Comparison of ENCODE assay signal across 7 cellular contexts in the genomic region with DNA sequence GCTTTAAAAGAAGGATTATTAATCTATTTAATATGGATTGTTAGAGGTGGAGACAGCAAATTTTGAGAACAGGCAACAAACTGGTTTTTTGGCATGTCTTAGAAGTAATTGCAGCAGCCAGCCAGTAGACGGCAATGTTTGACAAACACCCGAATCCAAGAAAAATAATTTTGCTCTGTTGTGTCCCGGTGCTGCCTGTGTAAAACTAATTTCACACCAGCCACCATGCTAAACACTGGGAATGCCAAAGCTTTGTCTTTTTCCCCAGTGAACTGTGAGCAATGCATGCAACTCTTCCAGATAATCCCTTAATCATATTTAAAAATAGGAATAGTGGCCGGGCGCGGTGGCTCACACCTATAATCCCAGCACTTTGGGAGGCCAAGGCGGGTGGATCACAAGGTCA. TPM values are rescaled to one million over a fixed set of nuclear protein-coding genes. Genes with fewer than 3 reads are reported as not detected.
DNase-seq lines count a peak whose midpoint lies in the region; ATAC-seq and TF ChIP-seq lines count a peak whose summit lies in the region.

No MANE protein-coding gene starts in this region.

- H3K27me3 Mint-ChIP-seq in endodermal cell (ENCODE audit: insufficient read depth): no peaks in the 10 kb centered on the region
- peaks cover 8% of the 10 kb centered on the region for H3K27me3 Mint-ChIP-seq in nephron (ENCODE audit: low read depth)

- WGBS in endodermal cell (ENCODE audit: insufficient coverage in 1 of 2, insufficient read length in 1 of 2), 2 experiments: 14 to 62% methylated on average over 2 to 7 of the region's 7 CpGs

- H3K9me2 ChIP-seq in OCI-LY1 (ENCODE audit: low read depth, low read length): no peaks in the 10 kb centered on the region

- no peaks in the 10 kb centered on the region for H3K9me3 ChIP-seq in OCI-LY1 (ENCODE audit: low read length)
- no peaks in the 10 kb centered on the region for H3K9me3 ChIP-seq in endodermal cell (ENCODE audit: control insufficient read depth, low read length)

- H3K9me3 Mint-ChIP-seq in endodermal cell (no peaks in the 10 kb centered on the region), nephron (no peaks in the 10 kb centered on the region)

- H3K4me3 ChIP-seq in OCI-LY1 (ENCODE audit: low read depth, low read length, poor library complexity, severe bottlenecking) (no peak overlapping the region), endodermal cell (ENCODE audit: low read length) (no peak overlapping the region)

- no peak overlapping the region for H3K4me2 ChIP-seq in OCI-LY1 (ENCODE audit: low read length)

- no peak overlapping the region for H3K27ac Mint-ChIP-seq in endodermal cell
- no peak overlapping the region for H3K27ac Mint-ChIP-seq in nephron

- ATAC-seq in GM18505 (IDR thresholded peaks at IDR 0.05; ENCODE audit: unreplicated experiment): peak; percentile 82
- peak; percentile 56 for ATAC-seq in HG03095 (IDR thresholded peaks at IDR 0.05; ENCODE audit: unreplicated experiment)

- no peaks in the 10 kb centered on the region for H3K27me3 ChIP-seq in OCI-LY1 (ENCODE audit: insufficient read depth, low read length)
- no peaks in the 10 kb centered on the region for H3K27me3 ChIP-seq in endodermal cell (ENCODE audit: control insufficient read depth, insufficient read depth, low read length, poor library complexity, severe bottlenecking)

- TF ChIP-seq CTCF in OCI-LY1 (IDR thresholded peaks at IDR 0.05; ENCODE audit: low read length): peak; percentile 75
- TF ChIP-seq CTCF in endodermal cell (conservative IDR thresholded peaks at IDR 0.05): peak; percentile 95
- peak; percentile 85 to 86 (median 86) for TF ChIP-seq CTCF in nephron (IDR thresholded peaks at IDR 0.05; ENCODE audit: unreplicated experiment in 3 of 3)

- peaks cover 9% of the 10 kb centered on the region for H3K4me1 Mint-ChIP-seq in endodermal cell
- H3K4me1 Mint-ChIP-seq in nephron: peaks cover 11% of the 10 kb centered on the region

- H3K4me1 ChIP-seq in OCI-LY1 (ENCODE audit: insufficient read depth, low read length, severe bottlenecking): no peaks in the 10 kb centered on the region
- H3K4me1 ChIP-seq in endodermal cell (ENCODE audit: control insufficient read depth, insufficient read depth, low read length): peaks cover 1% of the 10 kb centered on the region

- DNase-seq in D341Med (ENCODE audit: low spot score) (peak; percentile 64), endodermal cell (peak; percentile 85), T-helper 9 cell (no peak)

- no peak for TF ChIP-seq POLR2A in GM18505 (IDR thresholded peaks at IDR 0.05; ENCODE audit: borderline replicate concordance, extremely low read depth, insufficient read depth, insufficient read length)

- H3K4me3 Mint-ChIP-seq in endodermal cell (no peak overlapping the region), nephron (no peak overlapping the region)

- no peaks in the 10 kb centered on the region for H3K36me3 Mint-ChIP-seq in endodermal cell (ENCODE audit: low read depth)
- H3K36me3 Mint-ChIP-seq in nephron (ENCODE audit: low read depth): no peaks in the 10 kb centered on the region

- H3K36me3 ChIP-seq in OCI-LY1 (ENCODE audit: insufficient read depth, low read length) (no peaks in the 10 kb centered on the region), endodermal cell (ENCODE audit: control insufficient read depth, insufficient read depth, low read length) (no peaks in the 10 kb centered on the region)

- no peaks in the 10 kb centered on the region for H4K20me1 ChIP-seq in OCI-LY1 (ENCODE audit: insufficient read depth, low read length)

- H3F3A ChIP-seq in OCI-LY1 (ENCODE audit: insufficient read depth, low read length): no peaks in the 10 kb centered on the region

- H3K27ac ChIP-seq in OCI-LY1 (ENCODE audit: low read depth, low read length, poor library complexity, severe bottlenecking) (no peak overlapping the region), endodermal cell (ENCODE audit: low read depth, low read length) (no peak overlapping the region)

- H2AFZ ChIP-seq in OCI-LY1 (ENCODE audit: low read length): no peak overlapping the region

- no peak overlapping the region for H3K9ac ChIP-seq in OCI-LY1 (ENCODE audit: low read length)
- H3K9ac ChIP-seq in endodermal cell (ENCODE audit: extremely low read depth, low read length, poor library complexity, severe bottlenecking): no peak overlapping the region

- no peaks in the 10 kb centered on the region for H3K79me2 ChIP-seq in OCI-LY1 (ENCODE audit: insufficient read depth, low read length)

RNA-seq across cellular contexts. Expression of gene SMIM31, which starts 25.9 kb away (rescaled TPM):
- not detected for total RNA-seq in endodermal cell
- polyA plus RNA-seq in endodermal cell (2013, experiment 1 of 2): 0.11 TPM
- not detected for polyA plus RNA-seq in endodermal cell (2013, experiment 2 of 2)
